Comparison of ENCODE assay signal across 8 cellular contexts in genomic region chr1:146448212-146448868, GRCh38.
A peak's percentile ranks its signal among the peaks of the same experiment; 100 is the strongest.
DNase-seq lines count a peak whose midpoint lies in the region; ATAC-seq and TF ChIP-seq lines count a peak whose summit lies in the region.
"Not testable (repeated sequence)": the region's sequence is repeated elsewhere in the genome, so short reads cannot be mapped to it uniquely, and the experiment has no call there.

No MANE protein-coding gene starts in this region.

- H3K4me2 ChIP-seq in DND-41 (ENCODE audit: insufficient read depth, low read length): not testable (repeated sequence)

- not testable (repeated sequence) for H3K4me1 ChIP-seq in DND-41 (ENCODE audit: insufficient read depth, low read length); ascending aorta; foreskin keratinocyte

- H3K36me3 Mint-ChIP-seq in naive thymus-derived CD8-positive, alpha-beta T cell: not testable (repeated sequence)

- H4K20me1 ChIP-seq in DND-41 (ENCODE audit: insufficient read depth, low read length): not testable (repeated sequence)

- H2AFZ ChIP-seq in DND-41 (ENCODE audit: low read depth, low read length): not testable (repeated sequence)

- TF ChIP-seq CTCF in DND-41 (IDR thresholded peaks at IDR 0.05; ENCODE audit: borderline replicate concordance, extremely low read depth, low read length, poor library complexity, severe bottlenecking) (peak; percentile 26), ascending aorta (IDR thresholded peaks at IDR 0.05) (peak in 2 of 3 experiments; percentile 37 to 44)
- not testable (repeated sequence) for TF ChIP-seq CTCF in foreskin keratinocyte (conservative IDR thresholded peaks at IDR 0.05)

- H3K27me3 Mint-ChIP-seq in naive thymus-derived CD8-positive, alpha-beta T cell; stimulated activated naive CD8-positive, alpha-beta T cell treated with anti-CD3 and anti-CD28 coated beads, Interleukin-15, amount 100 ng/mL, for 72 hours: not testable (repeated sequence)

- H3K27ac Mint-ChIP-seq in naive thymus-derived CD8-positive, alpha-beta T cell; stimulated activated naive CD8-positive, alpha-beta T cell treated with anti-CD3 and anti-CD28 coated beads, Interleukin-15, amount 100 ng/mL, for 72 hours: not testable (repeated sequence)

- POLR2A ChIA-PET in naive thymus-derived CD8-positive, alpha-beta T cell (lab: Charles Lee): not testable (repeated sequence)

- not testable (repeated sequence) for H3K4me3 Mint-ChIP-seq in naive thymus-derived CD8-positive, alpha-beta T cell; stimulated activated naive CD8-positive, alpha-beta T cell treated with anti-CD3 and anti-CD28 coated beads, Interleukin-15, amount 100 ng/mL, for 72 hours

- intact Hi-C loops in ascending aorta (cut with DNase I): not testable (repeated sequence)

- not testable (repeated sequence) for H3K9ac ChIP-seq in DND-41 (ENCODE audit: low read depth, low read length)

- not testable (repeated sequence) for H3K9me3 ChIP-seq in DND-41 (ENCODE audit: insufficient read depth, low read length, severe bottlenecking); ascending aorta

- H3K27ac ChIP-seq in DND-41 (ENCODE audit: low read length); ascending aorta; foreskin keratinocyte: not testable (repeated sequence)

- peak; percentile 53; the same call in 1 of the 3 replicates for ATAC-seq in DND-41 (ENCODE audit: insufficient read depth, low read depth)
- peak; percentile 33 for ATAC-seq in foreskin keratinocyte
- peak; percentile 46 to 60 for ATAC-seq in naive thymus-derived CD8-positive, alpha-beta T cell
- ATAC-seq in stimulated activated naive CD8-positive, alpha-beta T cell treated with anti-CD3 and anti-CD28 coated beads, Interleukin-15, amount 100 ng/mL, for 72 hours: peak; percentile 55

- DNase-seq in DND-41: peak; percentile 77
- DNase-seq in T-helper 2 cell: peak in 3 of 5 experiments; percentile 32 to 51 (median 33)
- peak; percentile 64 for DNase-seq in activated CD8-positive, alpha-beta memory T cell treated with anti-CD3 and anti-CD28 coated beads, Interleukin-2, amount 50 U/mL, for 4 hours
- peak in 1 of 2 donors; percentile 68 for DNase-seq in ascending aorta (ENCODE audit: low spot score in 2 of 2)
- not testable (repeated sequence) for DNase-seq in foreskin keratinocyte
- DNase-seq in naive thymus-derived CD8-positive, alpha-beta T cell: peak; percentile 19 to 77 (median 55)
- DNase-seq in stimulated activated CD4-positive, alpha-beta T cell treated with anti-CD3 and anti-CD28 coated beads, Interleukin-2, amount 100 ng/mL, for 24 hours: peak; percentile 59 to 63
- peak; percentile 32 to 58 for DNase-seq in stimulated activated naive CD8-positive, alpha-beta T cell treated with anti-CD3 and anti-CD28 coated beads, Interleukin-15, amount 100 ng/mL, for 72 hours

- not testable (repeated sequence) for H3K4me3 ChIP-seq in DND-41 (ENCODE audit: low read depth in 1 of 2, low read length in 2 of 2); ascending aorta

- H3K9me3 Mint-ChIP-seq in naive thymus-derived CD8-positive, alpha-beta T cell; stimulated activated naive CD8-positive, alpha-beta T cell treated with anti-CD3 and anti-CD28 coated beads, Interleukin-15, amount 100 ng/mL, for 72 hours: not testable (repeated sequence)

- not testable (repeated sequence) for H3K4me1 Mint-ChIP-seq in naive thymus-derived CD8-positive, alpha-beta T cell; stimulated activated naive CD8-positive, alpha-beta T cell treated with anti-CD3 and anti-CD28 coated beads, Interleukin-15, amount 100 ng/mL, for 72 hours

- H3K79me2 ChIP-seq in DND-41 (ENCODE audit: insufficient read depth, low read length): not testable (repeated sequence)

- H3K36me3 ChIP-seq in DND-41 (ENCODE audit: insufficient read depth, low read length); ascending aorta: not testable (repeated sequence)

- not testable (repeated sequence) for H3K27me3 ChIP-seq in DND-41 (ENCODE audit: insufficient read depth, low read length, poor library complexity); ascending aorta; foreskin keratinocyte
